In genomic region chr15:71735013-71735757, GRCh38 we compare ENCODE assay signal across 35 cellular contexts.
"Had no signal": no experiment of that assay in that cellular context is flagged by ENCODE, and none has a peak within 500 bp of the region (broad histone marks: within the 10 kb centered on the region; RNA-seq: fewer than 3 reads in every experiment).

No MANE protein-coding gene starts in this region.

- H3K36me3 Mint-ChIP-seq: activated naive CD4-positive, alpha-beta T cell treated with anti-CD3 and anti-CD28 coated beads, Interleukin-2, amount 10 ng/mL, durations not matched to agents 7 days and 5 days; activated naive CD8-positive, alpha-beta T cell treated with anti-CD3 and anti-CD28 coated beads, Interleukin-2, amount 10 ng/mL, durations not matched to agents 7 days and 5 days; WTC11 had no signal

- ATAC-seq: activated CD4-positive, alpha-beta T cell treated with anti-CD3 and anti-CD28 coated beads for 36 hours; activated CD4-positive, CD25-positive, alpha-beta regulatory T cell treated with anti-CD3 and anti-CD28 coated beads, Interleukin-2, amount 50 U/mL, for 24 hours; activated CD8-positive, alpha-beta T cell treated with anti-CD3 and anti-CD28 coated beads, Interleukin-2, amount 10 ng/mL, durations not matched to agents 7 days and 5 days; activated T-cell treated with anti-CD3 and anti-CD28 coated beads, Interleukin-2, amount 50 U/mL, for 4 hours; body of pancreas; Right ventricle myocardium inferior; WTC11 had no signal

- H3K4me3 ChIP-seq: adrenal gland, body of pancreas, PC-9 had no signal

- H3K9me3 ChIP-seq: adrenal gland, body of pancreas had no signal

- H3K4me1 Mint-ChIP-seq: activated CD4-positive, alpha-beta T cell treated with anti-CD3 and anti-CD28 coated beads for 36 hours; activated CD4-positive, alpha-beta T cell treated with anti-CD3 and anti-CD28 coated beads, Interleukin-2, amount 10 ng/mL, durations not matched to agents 7 days and 5 days; activated naive CD4-positive, alpha-beta T cell treated with anti-CD3 and anti-CD28 coated beads, Interleukin-2, amount 10 ng/mL, durations not matched to agents 7 days and 5 days; WTC11 had no signal

- H3K4me3 Mint-ChIP-seq: activated CD4-positive, alpha-beta T cell treated with anti-CD3 and anti-CD28 coated beads for 36 hours; activated CD4-positive, alpha-beta T cell treated with anti-CD3 and anti-CD28 coated beads, Interleukin-2, amount 10 ng/mL, durations not matched to agents 7 days and 5 days; activated CD8-positive, alpha-beta T cell treated with anti-CD3 and anti-CD28 coated beads, Interleukin-2, amount 10 ng/mL, durations not matched to agents 7 days and 5 days; activated naive CD4-positive, alpha-beta T cell treated with anti-CD3 and anti-CD28 coated beads, Interleukin-2, amount 10 ng/mL, durations not matched to agents 7 days and 5 days; activated naive CD8-positive, alpha-beta T cell treated with anti-CD3 and anti-CD28 coated beads, Interleukin-2, amount 10 ng/mL, durations not matched to agents 7 days and 5 days; activated T-cell treated with anti-CD3 and anti-CD28 coated beads, Interleukin-2, amount 50 U/mL, for 4 hours; activated T-helper 1 cell treated with anti-CD3 and anti-CD28 coated beads, Interleukin-12 subunit alpha, Interleukin-12 subunit beta, Interleukin-2, Interleukin-4 antibody, amounts not matched to agents 30 ng/mL and 10 ng/mL and 1 ng/mL, durations not matched to agents 14 hours and 24 hours and 36 hours; T-helper 1 cell treated with Interleukin-12 subunit alpha and Interleukin-12 subunit beta and Interleukin-4 antibody, amounts not matched to agents 30 μg/mL and 1 μg/mL, for 36 hours; T-helper 2 cell treated with Interferon-gamma antibody and Interleukin-4, amounts not matched to agents 5 μg/mL and 100 μg/mL, for 36 hours; WTC11 had no signal

- H3K4me1 ChIP-seq: adrenal gland, body of pancreas had no signal

- H3K27me3 ChIP-seq: adrenal gland, body of pancreas had no signal

- H3K4me2 ChIP-seq: KMS-11, PC-9 had no signal

- H3K27ac Mint-ChIP-seq: activated CD4-positive, alpha-beta T cell treated with anti-CD3 and anti-CD28 coated beads for 36 hours; activated CD4-positive, alpha-beta T cell treated with anti-CD3 and anti-CD28 coated beads, Interleukin-2, amount 10 ng/mL, durations not matched to agents 7 days and 5 days; activated CD8-positive, alpha-beta T cell treated with anti-CD3 and anti-CD28 coated beads, Interleukin-2, amount 10 ng/mL, durations not matched to agents 7 days and 5 days; activated naive CD4-positive, alpha-beta T cell treated with anti-CD3 and anti-CD28 coated beads, Interleukin-2, amount 10 ng/mL, durations not matched to agents 7 days and 5 days; activated naive CD8-positive, alpha-beta T cell treated with anti-CD3 and anti-CD28 coated beads, Interleukin-2, amount 10 ng/mL, durations not matched to agents 7 days and 5 days; activated T-helper 1 cell treated with anti-CD3 and anti-CD28 coated beads, Interleukin-12 subunit alpha, Interleukin-12 subunit beta, Interleukin-2, Interleukin-4 antibody, amounts not matched to agents 30 ng/mL and 10 ng/mL and 1 ng/mL, durations not matched to agents 14 hours and 24 hours and 36 hours; T-helper 1 cell treated with Interleukin-12 subunit alpha and Interleukin-12 subunit beta and Interleukin-4 antibody, amounts not matched to agents 30 μg/mL and 1 μg/mL, for 36 hours; T-helper 2 cell treated with Interferon-gamma antibody and Interleukin-4, amounts not matched to agents 5 μg/mL and 100 μg/mL, for 36 hours; WTC11 had no signal

- DNase-seq: activated CD4-positive, alpha-beta T cell treated with anti-CD3 and anti-CD28 coated beads for 36 hours; activated CD4-positive, alpha-beta T cell treated with anti-CD3 and anti-CD28 coated beads, Interleukin-2, amount 10 ng/mL, durations not matched to agents 7 days and 5 days; activated CD4-positive, alpha-beta T cell treated with anti-CD3 and anti-CD28 coated beads, Interleukin-2, amount 50 U/mL, for 48 hours; activated CD8-positive, alpha-beta T cell treated with anti-CD3 and anti-CD28 coated beads, Interleukin-2, amount 10 ng/mL, durations not matched to agents 7 days and 5 days; activated effector memory CD4-positive, alpha-beta T cell treated with Interleukin-2 at 50 U/mL for 16 hours; activated naive CD4-positive, alpha-beta T cell treated with anti-CD3 and anti-CD28 coated beads, Interleukin-2, amount 10 ng/mL, durations not matched to agents 7 days and 5 days; activated naive CD8-positive, alpha-beta T cell treated with anti-CD3 and anti-CD28 coated beads, Interleukin-2, amount 10 ng/mL, durations not matched to agents 7 days and 5 days; activated T-cell treated with anti-CD3 and anti-CD28 coated beads, Interleukin-2, amount 50 U/mL, for 4 hours; adrenal gland; body of pancreas; caudate nucleus; cerebellar nuclear complex; NCI-H1105 treated with DMSO at 0.1 percent for 48 hours; NCI-H1436; NCI-H1694; NCI-H1930; NCI-H2081 treated with DMSO at 0.1 percent for 48 hours; NCI-H226; NCI-H446 treated with DMSO at 0.1 percent for 48 hours; NCI-H524; NCI-H69; NK-92 treated with Interleukin-12 subunit alpha and Interleukin-12 subunit beta, amount 100 ng/mL, for 24 hours; PC-9 had no signal

- FAIRE-seq: astrocyte, bronchial epithelial cell, RCC 7860, TTC549 had no signal

- H2AFZ ChIP-seq: PC-9 had no signal

- H3K27ac ChIP-seq: adrenal gland, body of pancreas, KMS-11, PC-9, RWPE1 had no signal

- H3K36me3 ChIP-seq: adrenal gland had no signal

- H3K9ac ChIP-seq: KMS-11 had no signal

- H3K9me3 Mint-ChIP-seq: activated CD4-positive, alpha-beta T cell treated with anti-CD3 and anti-CD28 coated beads, Interleukin-2, amount 10 ng/mL, durations not matched to agents 7 days and 5 days; activated naive CD4-positive, alpha-beta T cell treated with anti-CD3 and anti-CD28 coated beads, Interleukin-2, amount 10 ng/mL, durations not matched to agents 7 days and 5 days; activated naive CD8-positive, alpha-beta T cell treated with anti-CD3 and anti-CD28 coated beads, Interleukin-2, amount 10 ng/mL, durations not matched to agents 7 days and 5 days; activated T-cell treated with anti-CD3 and anti-CD28 coated beads, Interleukin-2, amount 50 U/mL, for 4 hours; activated T-helper 1 cell treated with anti-CD3 and anti-CD28 coated beads, Interleukin-12 subunit alpha, Interleukin-12 subunit beta, Interleukin-2, Interleukin-4 antibody, amounts not matched to agents 30 ng/mL and 10 ng/mL and 1 ng/mL, durations not matched to agents 14 hours and 24 hours and 36 hours; T-helper 1 cell treated with Interleukin-12 subunit alpha and Interleukin-12 subunit beta and Interleukin-4 antibody, amounts not matched to agents 30 μg/mL and 1 μg/mL, for 36 hours; T-helper 2 cell treated with Interferon-gamma antibody and Interleukin-4, amounts not matched to agents 5 μg/mL and 100 μg/mL, for 36 hours had no signal
